8 cellular contexts compared by ENCODE assay signal in genomic region chr17:57004944-57005579, GRCh38. TPM values are rescaled to one million over a fixed set of nuclear protein-coding genes. Genes with fewer than 3 reads are reported as not detected.
DNase-seq lines count a peak whose midpoint lies in the region; ATAC-seq and TF ChIP-seq lines count a peak whose summit lies in the region.

No MANE protein-coding gene starts in this region.

- ATAC-seq in GM19397 (IDR thresholded peaks at IDR 0.05; ENCODE audit: unreplicated experiment) (peak; percentile 84), HG03196 (IDR thresholded peaks at IDR 0.05; ENCODE audit: unreplicated experiment) (peak; percentile 78)

- TF ChIP-seq POLR2A in esophagus squamous epithelium (IDR thresholded peaks at IDR 0.05), result no peak
- TF ChIP-seq POLR2A in adrenal gland (IDR thresholded peaks at IDR 0.05), result no peak

- H3K4me3 Mint-ChIP-seq in immature natural killer cell, result peak overlapping the region; percentile 15 to 79 (median 76)

- no peak overlapping the region for H3K4me3 ChIP-seq in esophagus squamous epithelium
- no peak overlapping the region for H3K4me3 ChIP-seq in adrenal gland

- WGBS in esophagus squamous epithelium, 2 donors, result 67 to 80% methylated on average over 5 to 6 of the region's 8 CpGs
- WGBS in adrenal gland, 4 donors, result 78 to 91% (median 80%) methylated on average over 7 to 8 of the region's 8 CpGs

- H3K27ac Mint-ChIP-seq in immature natural killer cell, result peak overlapping the region in 5 of 6 donors; percentile 1 to 54 (median 18)

- intact Hi-C loops in esophagus squamous epithelium (cut with DNase I) (loop anchor here (10.0 kb wide), 2 partner anchors 60 to 90 kb away; no protein-coding TSS in a partner anchor), adrenal gland (cut with DNase I) (no loop called here)

- H3K4me1 ChIP-seq in esophagus squamous epithelium (peaks cover 0 to 14% (median 0%) of the 10 kb centered on the region in 3 donors), adrenal gland (replicated peaks in 1 of 2) (peaks cover 0 to 5% of the 10 kb centered on the region in 2 donors)

- no peaks in the 10 kb centered on the region for H3K9me3 ChIP-seq in esophagus squamous epithelium
- H3K9me3 ChIP-seq in adrenal gland (replicated peaks in 1 of 3), result no peaks in the 10 kb centered on the region

- TF ChIP-seq CTCF in esophagus squamous epithelium (IDR thresholded peaks at IDR 0.05), result peak in 3 of 6 experiments; percentile 21 to 36 (median 30)
- TF ChIP-seq CTCF in adrenal gland (IDR thresholded peaks at IDR 0.05), result no peak

- DNase-seq in GDM1 (lab: John Stamatoyannopoulos, UW) (peak; percentile 51), SK-MEL-5 (ENCODE audit: low read depth, low spot score) (peak; percentile 48), immature natural killer cell (peak; percentile 7 to 25 (median 24)), ecto neural progenitor cell (ENCODE audit: low spot score) (no peak), esophagus squamous epithelium (lab: John Stamatoyannopoulos, UW) (no peak), adrenal gland (no peak)

- peaks cover 0 to 6% (median 3%) of the 10 kb centered on the region in 3 donors for H3K27me3 Mint-ChIP-seq in immature natural killer cell (ENCODE audit: low read depth in 3 of 3)

- H3K27ac ChIP-seq in esophagus squamous epithelium, result no peak overlapping the region
- H3K27ac ChIP-seq in adrenal gland, result no peak overlapping the region

- peaks cover 33% of the 10 kb centered on the region in 2 donors for H3K4me1 Mint-ChIP-seq in immature natural killer cell

- no peaks in the 10 kb centered on the region for H3K27me3 ChIP-seq in esophagus squamous epithelium
- H3K27me3 ChIP-seq in adrenal gland, result no peaks in the 10 kb centered on the region

- H3K36me3 ChIP-seq in esophagus squamous epithelium, result peaks cover 12 to 75% (median 12%) of the 10 kb centered on the region in 3 donors
- peaks cover 0 to 47% of the 10 kb centered on the region in 2 donors for H3K36me3 ChIP-seq in adrenal gland (replicated peaks in 1 of 2)

- H3K36me3 Mint-ChIP-seq in immature natural killer cell, result peaks cover 7 to 21% (median 14%) of the 10 kb centered on the region in 3 donors

- in situ Hi-C loops in SK-MEL-5 (cut with HindIII; ENCODE audit: low pct_unique_long_range_greater_than_20kb, low sequenced_read_pairs), result no loop called here

- no peaks in the 10 kb centered on the region for H3K9me3 Mint-ChIP-seq in immature natural killer cell

RNA-seq across cellular contexts. Expression of gene SCPEP1, which starts 27.1 kb away (rescaled TPM):
- 124 and 141 TPM in 2 replicates for total RNA-seq in SK-MEL-5 (2014; rRNA removed; shearing (Covaris generic))
- 112 and 116 TPM in 2 replicates for polyA plus RNA-seq in SK-MEL-5 (2015; cell fraction: cytosol; rRNA removed)
- polyA plus RNA-seq in SK-MEL-5 (2015; cell fraction: nucleus; rRNA removed), result 113 and 121 TPM in 2 replicates
- 10 to 100 TPM; 30.0 to 42.1 (median 30.3) TPM for polyA plus RNA-seq in immature natural killer cell
- total RNA-seq in esophagus squamous epithelium, result 100 to 1,000 TPM in 1 of 4 donors, 10 to 100 TPM in 3; 53.0 to 129 (median 61.5) TPM
- 100 to 1,000 TPM; 194 to 328 (median 229) TPM for total RNA-seq in adrenal gland
- 100 to 1,000 TPM; 206 to 408 (median 334) TPM for polyA plus RNA-seq in adrenal gland

RNA-seq across cellular contexts. Expression of gene COIL, which starts 44.2 kb away (rescaled TPM):
- 26.0 and 26.6 TPM in 2 replicates for total RNA-seq in SK-MEL-5 (2014; rRNA removed; shearing (Covaris generic))
- polyA plus RNA-seq in SK-MEL-5 (2015; cell fraction: cytosol; rRNA removed), result 12.6 and 17.8 TPM in 2 replicates
- 29.2 and 35.5 TPM in 2 replicates for polyA plus RNA-seq in SK-MEL-5 (2015; cell fraction: nucleus; rRNA removed)
- 10 to 100 TPM in 1 of 3 donors, 1 to 10 TPM in 2; 7.3 to 12.5 (median 9.8) TPM for polyA plus RNA-seq in immature natural killer cell
- total RNA-seq in esophagus squamous epithelium, result 10 to 100 TPM; 10.8 to 13.2 (median 11.4) TPM
- total RNA-seq in adrenal gland, result 10 to 100 TPM in 3 of 8 donors, 1 to 10 TPM in 5; 4.3 to 13.2 (median 9.0) TPM
- polyA plus RNA-seq in adrenal gland, result 10 to 100 TPM in 1 of 3 donors, 1 to 10 TPM in 2; 6.3 to 14.8 (median 8.4) TPM

Comparison
In these comparisons a context has a peak if more than half of its experiments do, and no peak if none do; other contexts are left out.
1. DNase-seq: peak in GDM1 (single experiment), SK-MEL-5 (single experiment) and immature natural killer cell (3 of 3); none in ecto neural progenitor cell (single experiment), esophagus squamous epithelium (single experiment) and adrenal gland (0 of 7).